Comparison of ENCODE assay signal across 14 cellular contexts in genomic region chr14:69592923-69593677, GRCh38. TPM values are rescaled to one million over a fixed set of nuclear protein-coding genes. Genes with fewer than 3 reads are reported as not detected.
A peak's percentile ranks its signal among the peaks of the same experiment; 100 is the strongest.
DNase-seq lines count a peak whose midpoint lies in the region; ATAC-seq and TF ChIP-seq lines count a peak whose summit lies in the region.
"Had no signal": no experiment of that assay in that cellular context is flagged by ENCODE, and none has a peak within 500 bp of the region (broad histone marks: within the 10 kb centered on the region; RNA-seq: fewer than 3 reads in every experiment).

No MANE protein-coding gene starts in this region.

- intact Hi-C loops in aorta (cut with DNase I), result no loop called here

- H3K27me3 Mint-ChIP-seq in chondrocyte (ENCODE audit: low read depth), result no peaks in the 10 kb centered on the region
- H3K27me3 Mint-ChIP-seq: progenitor cell of endocrine pancreas had no signal

- DNase-seq in NCI-H2107 treated with DMSO at 0.1 percent for 48 hours (lab: John Stamatoyannopoulos, UW; ENCODE audit: unreplicated experiment) (peak; percentile 68), NCI-H2107 (lab: John Stamatoyannopoulos, UW) (no peak), chondrocyte (ENCODE audit: low spot score) (no peak), middle frontal gyrus (ENCODE audit: extremely low spot score, low spot score) (peak; percentile 11), aorta (peak in 1 of 2 donors; percentile 82)
- no peak for DNase-seq in activated CD8-positive, alpha-beta memory T cell treated with anti-CD3 and anti-CD28 coated beads, Interleukin-2, amount 50 U/mL, for 48 hours
- no peak for DNase-seq in stimulated activated CD4-positive, alpha-beta T cell treated with anti-CD3 and anti-CD28 coated beads, Interleukin-1b, Interleukin-23, amount 100 ng/mL, for 48 hours

- H3K36me3 Mint-ChIP-seq in chondrocyte (ENCODE audit: low read depth), result no peaks in the 10 kb centered on the region

- no peaks in the 10 kb centered on the region for H3K9me3 ChIP-seq in aorta (ENCODE audit: control insufficient read depth, low read length)
- H3K9me3 ChIP-seq: HAP-1 had no signal

- no peak overlapping the region for H3K4me3 ChIP-seq in aorta (ENCODE audit: low read length in 2 of 2)
- H3K4me3 ChIP-seq: HAP-1 had no signal

- peak; percentile 71 for ATAC-seq in aorta (ENCODE audit: low FRiP score)
- no peak for ATAC-seq in HG03045 (IDR thresholded peaks at IDR 0.05; ENCODE audit: unreplicated experiment)

- no peaks in the 10 kb centered on the region for H3K27me3 ChIP-seq in aorta (ENCODE audit: control insufficient read depth in 1 of 2, insufficient read depth in 2 of 2, low read length in 1 of 2)

- H3K4me3 Mint-ChIP-seq in chondrocyte (ENCODE audit: unreplicated experiment), result no peak overlapping the region
- H3K4me3 Mint-ChIP-seq: activated T-helper 1 cell treated with anti-CD3 and anti-CD28 coated beads, Interleukin-12 subunit alpha, Interleukin-12 subunit beta, Interleukin-2, Interleukin-4 antibody, amounts not matched to agents 30 ng/mL and 10 ng/mL and 1 ng/mL, durations not matched to agents 14 hours and 24 hours and 36 hours had no signal

- H3K9me3 Mint-ChIP-seq in chondrocyte (ENCODE audit: low read depth), result no peaks in the 10 kb centered on the region
- H3K9me3 Mint-ChIP-seq: activated T-helper 1 cell treated with anti-CD3 and anti-CD28 coated beads, Interleukin-12 subunit alpha, Interleukin-12 subunit beta, Interleukin-2, Interleukin-4 antibody, amounts not matched to agents 30 ng/mL and 10 ng/mL and 1 ng/mL, durations not matched to agents 14 hours and 24 hours and 36 hours had no signal

- no peaks in the 10 kb centered on the region for H3K4me1 ChIP-seq in aorta (ENCODE audit: control insufficient read depth in 1 of 2, insufficient read depth in 2 of 2, low read length in 2 of 2)
- H3K4me1 ChIP-seq: HAP-1 had no signal

- no peak for TF ChIP-seq CTCF in chondrocyte (IDR thresholded peaks at IDR 0.05)

- peak overlapping the region; percentile 64 for H3K27ac Mint-ChIP-seq in chondrocyte (ENCODE audit: unreplicated experiment)
- H3K27ac Mint-ChIP-seq: activated T-helper 1 cell treated with anti-CD3 and anti-CD28 coated beads, Interleukin-12 subunit alpha, Interleukin-12 subunit beta, Interleukin-2, Interleukin-4 antibody, amounts not matched to agents 30 ng/mL and 10 ng/mL and 1 ng/mL, durations not matched to agents 14 hours and 24 hours and 36 hours; progenitor cell of endocrine pancreas had no signal

- H3K27ac ChIP-seq in aorta (ENCODE audit: low read depth in 1 of 2, low read length in 2 of 2), result no peak overlapping the region

- H3K4me1 Mint-ChIP-seq in chondrocyte (ENCODE audit: low read depth), result peaks cover 11% of the 10 kb centered on the region

- 16 to 22% methylated on average over 7 of the region's 7 CpGs for WGBS in aorta, 2 donors

- no peaks in the 10 kb centered on the region for H3K36me3 ChIP-seq in aorta (ENCODE audit: control insufficient read depth in 1 of 2, insufficient read depth in 2 of 2, low read length in 1 of 2)
- H3K36me3 ChIP-seq: HAP-1 had no signal

RNA-seq across cellular contexts. Expression of gene SUSD6, which starts 18.3 kb away (rescaled TPM):
- 49.1 to 51.6 TPM (median 49.3 TPM) in 3 replicates for total RNA-seq in chondrocyte
- total RNA-seq in aorta, result 10 to 100 TPM; 51.3 to 59.9 TPM
- 10 to 100 TPM in 1 of 2 donors, 1 to 10 TPM in 1; 7.4 to 16.1 TPM for polyA plus RNA-seq in aorta

RNA-seq across cellular contexts. Expression of gene CCDC177, which starts 18.4 kb away (rescaled TPM):
- total RNA-seq in chondrocyte (not detected in 3 replicates), aorta (not detected)
- polyA plus RNA-seq in aorta, result not detected
- total RNA-seq: A172, glomerular endothelial cell, subcutaneous adipose tissue had no signal

Comparison
In these comparisons a context has a peak if more than half of its experiments do, and no peak if none do; other contexts are left out.
1. DNase-seq: peak in NCI-H2107 treated with DMSO at 0.1 percent for 48 hours (single experiment) and middle frontal gyrus (single experiment); none in NCI-H2107 (single experiment), chondrocyte (single experiment), activated CD8-positive, alpha-beta memory T cell treated with anti-CD3 and anti-CD28 coated beads, Interleukin-2, amount 50 U/mL, for 48 hours (single experiment) and stimulated activated CD4-positive, alpha-beta T cell treated with anti-CD3 and anti-CD28 coated beads, Interleukin-1b, Interleukin-23, amount 100 ng/mL, for 48 hours (single experiment).